In the genomic region with DNA sequence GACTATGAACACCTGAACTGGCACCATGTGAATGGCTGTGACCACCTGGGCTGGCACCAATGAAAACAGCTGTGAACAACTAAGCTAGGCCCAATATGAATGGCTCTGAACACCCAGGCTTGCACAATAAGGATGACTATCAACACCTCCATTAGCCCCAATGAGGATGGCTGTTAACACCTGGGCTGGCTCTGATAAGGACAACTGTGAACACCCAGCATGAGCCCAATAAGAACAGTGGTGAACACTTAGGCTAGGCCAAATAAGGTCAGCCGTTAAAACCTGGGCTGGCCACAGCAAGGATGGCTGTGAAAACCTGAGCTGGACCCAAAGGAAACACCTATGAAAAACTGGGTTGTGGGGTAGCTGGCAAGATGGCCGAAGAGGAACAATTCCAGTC, we compare ENCODE assay signal across 1 cellular context.
TF ChIP-seq lines count a peak whose summit lies in the region.

No MANE protein-coding gene starts in this region.

TF ChIP-seq in HEK293, 187 proteins besides CTCF, POLR2A, EP300 and RAD21 (continued from another document):
- TF ChIP-seq, protein P1, sequence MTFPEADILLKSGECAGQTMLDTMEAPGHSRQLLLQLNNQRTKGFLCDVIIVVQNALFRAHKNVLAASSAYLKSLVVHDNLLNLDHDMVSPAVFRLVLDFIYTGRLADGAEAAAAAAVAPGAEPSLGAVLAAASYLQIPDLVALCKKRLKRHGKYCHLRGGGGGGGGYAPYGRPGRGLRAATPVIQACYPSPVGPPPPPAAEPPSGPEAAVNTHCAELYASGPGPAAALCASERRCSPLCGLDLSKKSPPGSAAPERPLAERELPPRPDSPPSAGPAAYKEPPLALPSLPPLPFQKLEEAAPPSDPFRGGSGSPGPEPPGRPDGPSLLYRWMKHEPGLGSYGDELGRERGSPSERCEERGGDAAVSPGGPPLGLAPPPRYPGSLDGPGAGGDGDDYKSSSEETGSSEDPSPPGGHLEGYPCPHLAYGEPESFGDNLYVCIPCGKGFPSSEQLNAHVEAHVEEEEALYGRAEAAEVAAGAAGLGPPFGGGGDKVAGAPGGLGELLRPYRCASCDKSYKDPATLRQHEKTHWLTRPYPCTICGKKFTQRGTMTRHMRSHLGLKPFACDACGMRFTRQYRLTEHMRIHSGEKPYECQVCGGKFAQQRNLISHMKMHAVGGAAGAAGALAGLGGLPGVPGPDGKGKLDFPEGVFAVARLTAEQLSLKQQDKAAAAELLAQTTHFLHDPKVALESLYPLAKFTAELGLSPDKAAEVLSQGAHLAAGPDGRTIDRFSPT (tag by site-specific recombination; IDR thresholded peaks at IDR 0.05), result no peak
